ENCODE assay signal across 9 cellular contexts in genomic region chr2:209368924-209369323, GRCh38. TPM values are rescaled to one million over a fixed set of nuclear protein-coding genes. Genes with fewer than 3 reads are reported as not detected.
DNase-seq lines count a peak whose midpoint lies in the region; ATAC-seq, FAIRE-seq and TF ChIP-seq lines count a peak whose summit lies in the region.
"Had no signal": no experiment of that assay in that cellular context is flagged by ENCODE, and none has a peak within 500 bp of the region (broad histone marks: within the 10 kb centered on the region; RNA-seq: fewer than 3 reads in every experiment).

No MANE protein-coding gene starts in this region.

- no peak overlapping the region for H3K4me2 ChIP-seq in neuronal stem cell (ENCODE audit: insufficient read depth, low read length, poor library complexity, severe bottlenecking)

- peaks cover 3 to 8% of the 10 kb centered on the region in 2 donors for H3K4me1 ChIP-seq in neuronal stem cell (ENCODE audit: control insufficient read depth in 2 of 2, insufficient read depth in 1 of 2, low read depth in 1 of 2, low read length in 2 of 2)

- no peak overlapping the region for H3K27ac ChIP-seq in neuronal stem cell (replicated peaks; ENCODE audit: low read length)

- no CpG with 5 or more reads among the region's 5 CpGs for WGBS in neuronal stem cell (ENCODE audit: extremely low coverage in 2 of 2, insufficient read length in 2 of 2, insufficient replicate concordance in 1 of 2), 2 donors

- no peak overlapping the region for H2BK12ac ChIP-seq in neuronal stem cell (ENCODE audit: low read length)

- no peaks in the 10 kb centered on the region for H3K79me1 ChIP-seq in neuronal stem cell (ENCODE audit: low read depth, low read length)

- H3K9ac ChIP-seq in neuronal stem cell (ENCODE audit: low read depth, low read length, poor library complexity), result no peak overlapping the region

- no peak overlapping the region for H3K4ac ChIP-seq in neuronal stem cell (ENCODE audit: low read length)

- H3K4me3 ChIP-seq in bronchial epithelial cell (ENCODE audit: low read depth, low read length), result no peak overlapping the region
- no peak overlapping the region for H3K4me3 ChIP-seq in neuronal stem cell (ENCODE audit: low read length in 2 of 2)

- no peak overlapping the region for H4K8ac ChIP-seq in neuronal stem cell (ENCODE audit: low read depth, low read length)

- peak overlapping the region; percentile 2 for H2AFZ ChIP-seq in neuronal stem cell (ENCODE audit: low read length)

- H2BK5ac ChIP-seq in neuronal stem cell (ENCODE audit: low read length), result no peak overlapping the region

- H3K36me3 ChIP-seq in bronchial epithelial cell (ENCODE audit: control insufficient read depth, insufficient read depth, low read length) (no peaks in the 10 kb centered on the region), neuronal stem cell (replicated peaks in 1 of 2; ENCODE audit: control insufficient read depth in 2 of 2, insufficient read depth in 2 of 2, low read length in 2 of 2) (no peaks in the 10 kb centered on the region)

- FAIRE-seq in bronchial epithelial cell (lab: Jason Lieb, UNC) (peak; percentile 96), D721Med (lab: Jason Lieb, UNC) (no peak)

- H3K18ac ChIP-seq in neuronal stem cell (ENCODE audit: low read length), result peak overlapping the region; percentile 64

- no peak overlapping the region for H3K23ac ChIP-seq in neuronal stem cell (ENCODE audit: low read depth, low read length, poor library complexity)

- TF ChIP-seq CTCF in bronchial epithelial cell (IDR thresholded peaks at IDR 0.05; ENCODE audit: insufficient read depth, low read length, severe bottlenecking) (no peak), D721Med (IDR thresholded peaks at IDR 0.05; ENCODE audit: insufficient read depth, missing control alignments) (no peak)

- H2BK120ac ChIP-seq in neuronal stem cell (ENCODE audit: low read depth, low read length), result no peak overlapping the region

- no peaks in the 10 kb centered on the region for H3K9me3 ChIP-seq in neuronal stem cell (replicated peaks in 1 of 2; ENCODE audit: control insufficient read depth in 2 of 2, insufficient read depth in 1 of 2, low read depth in 1 of 2, low read length in 2 of 2)

- H2AK5ac ChIP-seq in neuronal stem cell (ENCODE audit: low read depth, low read length), result no peak overlapping the region

- H3K14ac ChIP-seq in neuronal stem cell (ENCODE audit: low read length), result no peak overlapping the region

- DNase-seq in activated CD4-positive, alpha-beta T cell treated with anti-CD3 and anti-CD28 coated beads for 48 hours, result peak; percentile 7
- DNase-seq in activated CD4-positive, alpha-beta T cell treated with anti-CD3 and anti-CD28 coated beads, Interleukin-2, amount 50 U/mL, for 1 hour, result no peak
- DNase-seq in HT-29 (ENCODE audit: low spot score) (peak; percentile 97), bronchial epithelial cell (ENCODE audit: low read depth) (peak; percentile 100), neuronal stem cell (ENCODE audit: low spot score) (no peak), NCI-H146 (lab: John Stamatoyannopoulos, UW) (no peak), D721Med (ENCODE audit: insufficient read length, low spot score) (no peak)
- DNase-seq: activated B cell treated with CpG ODN at 0.5 μM for 24 hours had no signal

- ATAC-seq in GM21528 (IDR thresholded peaks at IDR 0.05; ENCODE audit: low FRiP score, unreplicated experiment), result no peak

- no peak overlapping the region for H2BK15ac ChIP-seq in neuronal stem cell (ENCODE audit: low read length)

- H3K27me3 ChIP-seq in bronchial epithelial cell (ENCODE audit: control insufficient read depth, insufficient read depth, low read length) (no peaks in the 10 kb centered on the region), neuronal stem cell (ENCODE audit: control insufficient read depth in 3 of 3, insufficient read depth in 3 of 3, low read depth in 1 of 3, low read length in 3 of 3) (no peaks in the 10 kb centered on the region)

- no peak overlapping the region for H4K91ac ChIP-seq in neuronal stem cell (ENCODE audit: low read depth, low read length, poor library complexity)

RNA-seq across cellular contexts. Expression of gene MAP2, which starts 54.9 kb away (rescaled TPM):
- total RNA-seq in HT-29 (2014; rRNA removed; shearing (Covaris generic)), result 0.08 and 1.4 TPM in 2 replicates
- total RNA-seq in bronchial epithelial cell, result 8.2 and 33.7 TPM in 2 replicates
- 165 TPM for polyA plus RNA-seq in neuronal stem cell (2013, experiment 1 of 2)
- 170 TPM for polyA plus RNA-seq in neuronal stem cell (2013, experiment 2 of 2)

Comparison
In these comparisons a context has a peak if more than half of its experiments do, and no peak if none do; other contexts are left out.
1. DNase-seq: peak in activated CD4-positive, alpha-beta T cell treated with anti-CD3 and anti-CD28 coated beads for 48 hours (single experiment), HT-29 (single experiment) and bronchial epithelial cell (single experiment); none in activated CD4-positive, alpha-beta T cell treated with anti-CD3 and anti-CD28 coated beads, Interleukin-2, amount 50 U/mL, for 1 hour (single experiment), neuronal stem cell (single experiment), NCI-H146 (single experiment) and D721Med (single experiment).